1 cellular context compared by ENCODE assay signal in the genomic region with DNA sequence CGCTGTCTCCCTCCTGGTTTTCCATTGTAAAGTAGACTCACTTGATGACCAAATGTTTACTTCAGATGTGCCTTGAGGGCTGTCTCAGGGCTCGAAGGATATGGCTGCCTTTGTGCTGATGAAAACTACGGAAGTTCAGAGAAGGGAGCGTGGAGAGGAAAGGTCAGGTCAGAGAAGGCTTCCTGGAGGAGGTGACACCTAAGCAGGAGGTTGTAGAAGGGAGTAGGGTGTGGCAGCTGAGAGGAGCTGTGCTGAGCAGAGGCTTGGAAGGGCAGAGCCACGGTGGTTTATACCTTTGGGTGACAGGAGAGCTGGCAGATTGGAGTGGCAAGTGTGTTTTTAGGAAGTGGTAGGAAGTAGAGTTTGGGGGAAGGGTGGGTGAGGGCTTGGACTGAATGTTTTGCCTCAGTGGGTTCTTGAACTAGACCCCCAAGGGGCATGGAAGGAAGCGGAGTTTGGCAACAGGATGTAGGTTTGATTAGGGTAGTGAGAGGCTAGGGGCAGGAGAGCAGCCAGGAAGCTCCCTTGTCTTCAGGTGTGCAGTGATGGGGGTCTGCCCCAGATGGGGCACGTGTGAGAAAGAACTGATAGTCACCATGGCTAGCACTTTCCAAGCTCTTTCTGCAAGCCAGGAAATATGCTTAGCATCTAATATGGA.
A peak's percentile ranks its signal among the peaks of the same experiment; 100 is the strongest.
TF ChIP-seq lines count a peak whose summit lies in the region.

No MANE protein-coding gene starts in this region.

TF ChIP-seq in K562, 482 proteins besides CTCF, POLR2A, EP300 and RAD21:
- no peak for TF ChIP-seq ZBTB49 (CRISPR knock-in tag; IDR thresholded peaks at IDR 0.05; ENCODE audit: borderline replicate concordance)
- TF ChIP-seq SMARCA5 (IDR thresholded peaks at IDR 0.05): peak; percentile 40; the same call in 1 of the 2 replicates
- TF ChIP-seq ZNF644 (tag; IDR thresholded peaks at IDR 0.05; ENCODE audit: low read depth): no peak
- TF ChIP-seq ZFP36 (IDR thresholded peaks at IDR 0.05; ENCODE audit: low read depth, low read length, partially characterized antibody): peak; percentile 92
- no peak for TF ChIP-seq TGIF2 (CRISPR knock-in tag; IDR thresholded peaks at IDR 0.05)
- no peak for TF ChIP-seq CBFA2T2 (conservative IDR thresholded peaks at IDR 0.05)
- no peak for TF ChIP-seq ESRRB (CRISPR knock-in tag; IDR thresholded peaks at IDR 0.05; ENCODE audit: borderline replicate concordance)
- no peak for TF ChIP-seq PCBP1 (IDR thresholded peaks at IDR 0.05; ENCODE audit: low read depth, low read length, poor library complexity, severe bottlenecking)
